In the genomic region with DNA sequence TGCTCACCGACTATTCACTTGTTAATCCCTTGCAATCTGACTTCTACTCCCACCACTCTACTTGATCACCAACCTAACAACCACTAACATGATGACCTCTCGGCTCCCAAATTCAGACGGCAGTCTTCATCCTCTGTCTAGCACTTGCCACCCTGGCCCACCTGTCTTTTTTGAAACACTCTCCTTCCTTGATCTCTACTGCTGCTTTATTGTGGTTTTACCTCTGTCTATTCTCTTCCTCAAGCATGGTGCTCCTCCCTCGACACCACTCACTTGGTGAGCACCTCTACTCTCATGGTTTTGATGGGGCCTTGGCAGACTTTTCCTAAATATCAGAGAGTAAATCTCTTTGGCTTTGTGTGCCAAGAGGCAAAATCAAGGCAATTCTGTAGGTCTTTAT, we compare ENCODE assay signal across 19 cellular contexts. TPM values are rescaled to one million over a fixed set of nuclear protein-coding genes. Genes with fewer than 3 reads are reported as not detected.
DNase-seq lines count a peak whose midpoint lies in the region; ATAC-seq, FAIRE-seq and TF ChIP-seq lines count a peak whose summit lies in the region.
"Had no signal": no experiment of that assay in that cellular context is flagged by ENCODE, and none has a peak within 500 bp of the region (broad histone marks: within the 10 kb centered on the region; RNA-seq: fewer than 3 reads in every experiment).

No MANE protein-coding gene starts in this region.

- no peak for DNase-seq in activated CD8-positive, alpha-beta T cell treated with anti-CD3 and anti-CD28 coated beads, Interleukin-2, amount 10 ng/mL, durations not matched to agents 7 days and 5 days
- DNase-seq in activated CD8-positive, alpha-beta T cell treated with anti-CD3 and anti-CD28 coated beads for 36 hours: no peak
- DNase-seq in GM19239 (ENCODE audit: insufficient read length, low spot score) (no peak), DMS79 (lab: John Stamatoyannopoulos, UW) (no peak), neural progenitor cell (ENCODE audit: low spot score) (no peak), pancreas (no peak)
- DNase-seq in central memory CD8-positive, alpha-beta T cell (ENCODE audit: low spot score in 2 of 2): no peak
- DNase-seq: ACHN, COR-L47, GOT3, H9 had no signal

- no peaks in the 10 kb centered on the region for H3K27me3 Mint-ChIP-seq in activated CD8-positive, alpha-beta T cell treated with anti-CD3 and anti-CD28 coated beads, Interleukin-2, amount 10 ng/mL, durations not matched to agents 7 days and 5 days (ENCODE audit: low read depth)
- no peaks in the 10 kb centered on the region for H3K27me3 Mint-ChIP-seq in activated CD8-positive, alpha-beta T cell treated with anti-CD3 and anti-CD28 coated beads for 36 hours
- H3K27me3 Mint-ChIP-seq in central memory CD8-positive, alpha-beta T cell: no peaks in the 10 kb centered on the region
- H3K27me3 Mint-ChIP-seq in neural progenitor cell (ENCODE audit: insufficient read depth, low read depth): no peaks in the 10 kb centered on the region
- H3K27me3 Mint-ChIP-seq: CD4-positive, CD25-positive, alpha-beta regulatory T cell; IgD-negative memory B cell had no signal

- peak; percentile 76 for ATAC-seq in activated CD8-positive, alpha-beta T cell treated with anti-CD3 and anti-CD28 coated beads, Interleukin-2, amount 10 ng/mL, durations not matched to agents 7 days and 5 days
- no peak for ATAC-seq in activated CD8-positive, alpha-beta T cell treated with anti-CD3 and anti-CD28 coated beads for 36 hours
- ATAC-seq in central memory CD8-positive, alpha-beta T cell (replicated peaks; ENCODE audit: extremely low read depth, poor library complexity, severe bottlenecking): peak; percentile 33
- no peak for ATAC-seq in pancreas
- ATAC-seq: GM12878 had no signal

- no peak overlapping the region for H3K4me3 Mint-ChIP-seq in activated CD8-positive, alpha-beta T cell treated with anti-CD3 and anti-CD28 coated beads, Interleukin-2, amount 10 ng/mL, durations not matched to agents 7 days and 5 days
- H3K4me3 Mint-ChIP-seq in activated CD8-positive, alpha-beta T cell treated with anti-CD3 and anti-CD28 coated beads for 36 hours: no peak overlapping the region
- no peak overlapping the region for H3K4me3 Mint-ChIP-seq in central memory CD8-positive, alpha-beta T cell
- no peak overlapping the region for H3K4me3 Mint-ChIP-seq in neural progenitor cell
- H3K4me3 Mint-ChIP-seq: CD4-positive, CD25-positive, alpha-beta regulatory T cell; H9 had no signal

- no peaks in the 10 kb centered on the region for H4K20me1 ChIP-seq in neural progenitor cell (ENCODE audit: low read depth)

- POLR2A ChIA-PET in activated CD8-positive, alpha-beta T cell treated with anti-CD3 and anti-CD28 coated beads, Interleukin-2, amount 10 ng/mL, durations not matched to agents 7 days and 5 days (lab: Charles Lee): interaction anchor here (0.8 kb wide), 1 partner anchor 23 kb away, joined by 3 read pairs; no protein-coding TSS in a partner anchor
- POLR2A ChIA-PET in activated CD8-positive, alpha-beta T cell treated with anti-CD3 and anti-CD28 coated beads for 36 hours (lab: Charles Lee): interaction anchor here (4.1 kb wide), 1 partner anchor 21 kb away, joined by 30 read pairs; a partner anchor contains a TSS

- H3K9me3 ChIP-seq in neural progenitor cell (ENCODE audit: low read depth) (no peaks in the 10 kb centered on the region), pancreas (no peaks in the 10 kb centered on the region)

- H3K27ac ChIP-seq in neural progenitor cell (no peak overlapping the region), pancreas (no peak overlapping the region)
- H3K27ac ChIP-seq: BLaER1 treated with 17β-estradiol and CSF1 and Interleukin-3, amounts not matched to agents 10 nM and 100 nM had no signal

- no peak overlapping the region for H3K9ac ChIP-seq in neural progenitor cell
- H3K9ac ChIP-seq: BLaER1 treated with 17β-estradiol and CSF1 and Interleukin-3, amounts not matched to agents 10 nM and 100 nM had no signal

- 81 to 89% methylated on average over 4 of the region's 4 CpGs for WGBS in pancreas, 2 donors

- H3K4me3 ChIP-seq in neural progenitor cell: no peak overlapping the region
- no peak overlapping the region for H3K4me3 ChIP-seq in pancreas
- H3K4me3 ChIP-seq: BLaER1 treated with 17β-estradiol and CSF1 and Interleukin-3, amounts not matched to agents 10 nM and 100 nM; GM12878 had no signal

- FAIRE-seq in GM19239 (lab: Jason Lieb, UNC) (peak; percentile 66), pancreas (lab: Jason Lieb, UNC) (no peak)
- FAIRE-seq: D721Med, GM12878, GM18507 had no signal

- CTCF ChIA-PET in activated CD8-positive, alpha-beta T cell treated with anti-CD3 and anti-CD28 coated beads, Interleukin-2, amount 10 ng/mL, durations not matched to agents 7 days and 5 days (lab: Charles Lee): no interaction called here
- CTCF ChIA-PET in activated CD8-positive, alpha-beta T cell treated with anti-CD3 and anti-CD28 coated beads for 36 hours (lab: Charles Lee): no interaction called here

- TF ChIP-seq CTCF in activated CD8-positive, alpha-beta T cell treated with anti-CD3 and anti-CD28 coated beads for 36 hours (IDR thresholded peaks at IDR 0.05): no peak
- TF ChIP-seq CTCF in neural progenitor cell (IDR thresholded peaks at IDR 0.05) (no peak), pancreas (IDR thresholded peaks at IDR 0.05) (no peak)

- no peaks in the 10 kb centered on the region for H3K9me3 Mint-ChIP-seq in activated CD8-positive, alpha-beta T cell treated with anti-CD3 and anti-CD28 coated beads, Interleukin-2, amount 10 ng/mL, durations not matched to agents 7 days and 5 days (ENCODE audit: insufficient read depth)
- no peaks in the 10 kb centered on the region for H3K9me3 Mint-ChIP-seq in activated CD8-positive, alpha-beta T cell treated with anti-CD3 and anti-CD28 coated beads for 36 hours
- H3K9me3 Mint-ChIP-seq in central memory CD8-positive, alpha-beta T cell: no peaks in the 10 kb centered on the region
- H3K9me3 Mint-ChIP-seq in neural progenitor cell: peaks cover 18% of the 10 kb centered on the region
- H3K9me3 Mint-ChIP-seq: CD4-positive, CD25-positive, alpha-beta regulatory T cell; IgD-negative memory B cell had no signal

- no peak overlapping the region for H2AFZ ChIP-seq in neural progenitor cell (replicated peaks)

- H3K4me1 Mint-ChIP-seq in activated CD8-positive, alpha-beta T cell treated with anti-CD3 and anti-CD28 coated beads, Interleukin-2, amount 10 ng/mL, durations not matched to agents 7 days and 5 days (ENCODE audit: low read depth): peaks cover 17% of the 10 kb centered on the region
- peaks cover 21% of the 10 kb centered on the region for H3K4me1 Mint-ChIP-seq in activated CD8-positive, alpha-beta T cell treated with anti-CD3 and anti-CD28 coated beads for 36 hours (ENCODE audit: low read depth)
- H3K4me1 Mint-ChIP-seq in central memory CD8-positive, alpha-beta T cell: peaks cover 19% of the 10 kb centered on the region
- no peaks in the 10 kb centered on the region for H3K4me1 Mint-ChIP-seq in neural progenitor cell
- H3K4me1 Mint-ChIP-seq: H9 had no signal

- H3K27me3 ChIP-seq in neural progenitor cell (no peaks in the 10 kb centered on the region), pancreas (no peaks in the 10 kb centered on the region)

- intact Hi-C loops in activated CD8-positive, alpha-beta T cell treated with anti-CD3 and anti-CD28 coated beads for 36 hours (cut with micrococcal nuclease): no loop called here
- intact Hi-C loops in pancreas (cut with DNase I): no loop called here

- H3K4me1 ChIP-seq in neural progenitor cell (no peaks in the 10 kb centered on the region), pancreas (no peaks in the 10 kb centered on the region)

- no peaks in the 10 kb centered on the region for H3K36me3 Mint-ChIP-seq in activated CD8-positive, alpha-beta T cell treated with anti-CD3 and anti-CD28 coated beads, Interleukin-2, amount 10 ng/mL, durations not matched to agents 7 days and 5 days (ENCODE audit: low read depth)
- H3K36me3 Mint-ChIP-seq in activated CD8-positive, alpha-beta T cell treated with anti-CD3 and anti-CD28 coated beads for 36 hours (ENCODE audit: low read depth): no peaks in the 10 kb centered on the region
- no peaks in the 10 kb centered on the region for H3K36me3 Mint-ChIP-seq in central memory CD8-positive, alpha-beta T cell (ENCODE audit: insufficient read depth)
- no peaks in the 10 kb centered on the region for H3K36me3 Mint-ChIP-seq in neural progenitor cell
- H3K36me3 Mint-ChIP-seq: CD4-positive, CD25-positive, alpha-beta regulatory T cell; IgD-negative memory B cell had no signal

- H3K4me2 ChIP-seq in neural progenitor cell: no peak overlapping the region
- H3K4me2 ChIP-seq: BLaER1 treated with 17β-estradiol and CSF1 and Interleukin-3, amounts not matched to agents 10 nM and 100 nM had no signal

- no peaks in the 10 kb centered on the region for H3F3A ChIP-seq in neural progenitor cell (ENCODE audit: low read depth)

- H3K27ac Mint-ChIP-seq in activated CD8-positive, alpha-beta T cell treated with anti-CD3 and anti-CD28 coated beads, Interleukin-2, amount 10 ng/mL, durations not matched to agents 7 days and 5 days: no peak overlapping the region
- no peak overlapping the region for H3K27ac Mint-ChIP-seq in activated CD8-positive, alpha-beta T cell treated with anti-CD3 and anti-CD28 coated beads for 36 hours
- H3K27ac Mint-ChIP-seq in central memory CD8-positive, alpha-beta T cell (ENCODE audit: low read depth): no peak overlapping the region
- no peak overlapping the region for H3K27ac Mint-ChIP-seq in neural progenitor cell
- H3K27ac Mint-ChIP-seq: CD4-positive, CD25-positive, alpha-beta regulatory T cell; H9; IgD-negative memory B cell had no signal

- no peaks in the 10 kb centered on the region for H3K79me2 ChIP-seq in neural progenitor cell (ENCODE audit: low read depth)

- no peaks in the 10 kb centered on the region for H3K36me3 ChIP-seq in neural progenitor cell
- H3K36me3 ChIP-seq in pancreas: no peaks in the 10 kb centered on the region
- H3K36me3 ChIP-seq: BLaER1 treated with 17β-estradiol and CSF1 and Interleukin-3, amounts not matched to agents 10 nM and 100 nM had no signal

RNA-seq across cellular contexts. Expression of a gene that starts 21.7 kb away (rescaled TPM):
- total RNA-seq in activated CD8-positive, alpha-beta T cell treated with anti-CD3 and anti-CD28 coated beads, Interleukin-2, amount 10 ng/mL, durations not matched to agents 7 days and 5 days: 100 to 1,000 TPM; 141 to 145 TPM
- total RNA-seq in activated CD8-positive, alpha-beta T cell treated with anti-CD3 and anti-CD28 coated beads for 36 hours: 10 to 100 TPM; 42.4 to 43.8 TPM
- total RNA-seq in neural progenitor cell (ENCODE audit: low replicate concordance): not detected in 2 replicates
- total RNA-seq in pancreas: under 1 TPM in 4 of 6 donors, not detected in 2; 0.23 to 0.52 (median 0.31) TPM
- under 1 TPM in 1 of 2 donors, not detected in 1; 0.11 TPM for polyA plus RNA-seq in pancreas
- total RNA-seq: A172, Daoy, H9 had no signal

Comparison
In these comparisons a context has a peak if more than half of its experiments do, and no peak if none do; other contexts are left out.
1. ATAC-seq: peak in activated CD8-positive, alpha-beta T cell treated with anti-CD3 and anti-CD28 coated beads, Interleukin-2, amount 10 ng/mL, durations not matched to agents 7 days and 5 days (single experiment) and central memory CD8-positive, alpha-beta T cell (single experiment); none in activated CD8-positive, alpha-beta T cell treated with anti-CD3 and anti-CD28 coated beads for 36 hours (single experiment) and pancreas (0 of 4).
2. RNA of a gene that starts 21.7 kb away (total RNA-seq): 141 to 145 TPM in activated CD8-positive, alpha-beta T cell treated with anti-CD3 and anti-CD28 coated beads, Interleukin-2, amount 10 ng/mL, durations not matched to agents 7 days and 5 days and 42.4 to 43.8 TPM in activated CD8-positive, alpha-beta T cell treated with anti-CD3 and anti-CD28 coated beads for 36 hours; 0.23 to 0.52 TPM in pancreas and not detected in neural progenitor cell; every median in the first group is over 10 times any median in the second.